ENCODE assay signal across 8 cellular contexts in the genomic region with DNA sequence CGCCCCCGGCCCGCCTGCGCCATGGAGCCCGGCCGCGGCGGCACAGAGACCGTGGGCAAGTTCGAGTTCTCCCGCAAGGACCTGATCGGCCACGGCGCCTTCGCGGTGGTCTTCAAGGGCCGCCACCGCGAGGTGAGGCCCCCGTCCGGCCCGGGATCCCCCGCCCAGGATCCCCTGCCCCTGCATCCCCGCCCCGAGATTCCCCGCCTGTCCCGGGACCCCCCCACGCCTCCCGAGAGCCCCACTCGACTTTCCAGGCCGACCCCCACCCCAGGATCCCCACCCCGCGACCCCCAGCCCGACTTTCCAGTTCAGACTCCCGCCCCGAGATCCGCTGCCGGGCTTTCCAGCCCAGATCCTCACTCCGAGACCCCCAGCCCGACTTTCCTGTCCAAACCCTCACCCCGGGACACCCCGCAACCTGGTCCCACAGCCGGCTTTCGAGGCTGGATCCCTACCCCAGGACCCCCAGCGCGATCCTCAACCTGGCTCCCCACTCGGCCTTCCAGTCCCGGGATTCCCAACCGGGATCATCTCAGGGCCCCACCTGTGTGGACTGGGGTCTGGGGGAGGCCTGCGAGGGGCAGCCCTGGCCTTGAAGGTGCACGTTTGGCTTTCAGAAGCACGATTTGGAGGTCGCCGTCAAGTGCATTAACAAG.
DNase-seq lines count a peak whose midpoint lies in the region; ATAC-seq and TF ChIP-seq lines count a peak whose summit lies in the region.

No MANE protein-coding gene starts in this region.

- H3K36me3 ChIP-seq in OCI-LY3 (replicated peaks; ENCODE audit: low read depth, low read length), result peaks cover 10% of the 10 kb centered on the region
- H3K36me3 ChIP-seq in effector memory CD4-positive, alpha-beta T cell (ENCODE audit: control insufficient read depth, insufficient read depth, low read length), result no peaks in the 10 kb centered on the region
- peaks cover 0 to 4% of the 10 kb centered on the region in 2 donors for H3K36me3 ChIP-seq in muscle layer of duodenum (ENCODE audit: control insufficient read depth in 1 of 2, insufficient read depth in 2 of 2, low read length in 2 of 2)

- H3K79me2 ChIP-seq in OCI-LY3 (ENCODE audit: low read length), result peaks cover 10% of the 10 kb centered on the region

- H3K9me3 ChIP-seq in OCI-LY3 (ENCODE audit: insufficient read depth, low read length) (no peaks in the 10 kb centered on the region), muscle layer of duodenum (ENCODE audit: control insufficient read depth in 1 of 2, low read length in 2 of 2) (no peaks in the 10 kb centered on the region)
- H3K9me3 ChIP-seq in effector memory CD4-positive, alpha-beta T cell (ENCODE audit: control insufficient read depth, low read length), result no peaks in the 10 kb centered on the region

- TF ChIP-seq CTCF in OCI-LY3 (IDR thresholded peaks at IDR 0.05; ENCODE audit: low read depth, low read length), result no peak

- H3K4me3 ChIP-seq in OCI-LY3 (ENCODE audit: low read length), result peak overlapping the region; percentile 99
- H3K4me3 ChIP-seq in effector memory CD4-positive, alpha-beta T cell (ENCODE audit: insufficient read depth, low read depth, low read length, poor library complexity, severe bottlenecking), result peak overlapping the region; percentile 75
- H3K4me3 ChIP-seq in muscle layer of duodenum (ENCODE audit: low read depth in 1 of 2, low read length in 2 of 2), result peak overlapping the region; percentile 67 to 85

- H3K4me1 ChIP-seq in OCI-LY3 (ENCODE audit: low read length) (peaks cover 11% of the 10 kb centered on the region), muscle layer of duodenum (ENCODE audit: control insufficient read depth in 1 of 2, insufficient read depth in 2 of 2, low read length in 2 of 2) (peaks cover 10 to 28% of the 10 kb centered on the region in 2 donors)
- H3K4me1 ChIP-seq in effector memory CD4-positive, alpha-beta T cell (ENCODE audit: control insufficient read depth, insufficient read depth, low read length, poor library complexity, severe bottlenecking), result peaks cover 19% of the 10 kb centered on the region

- no peak for ATAC-seq in GM19324 (IDR thresholded peaks at IDR 0.05; ENCODE audit: low FRiP score, unreplicated experiment)

- DNase-seq in NCI-H748 (lab: John Stamatoyannopoulos, UW; ENCODE audit: unreplicated experiment) (peak; percentile 36), NCI-H748 treated with DMSO at 0.1 percent for 48 hours (lab: John Stamatoyannopoulos, UW) (no peak), RKO (ENCODE audit: low spot score) (no peak), COLO829 (ENCODE audit: low spot score) (no peak)
- DNase-seq in effector memory CD4-positive, alpha-beta T cell, result no peak

- peak overlapping the region; percentile 88 for H3K9ac ChIP-seq in OCI-LY3 (ENCODE audit: low read length)

- peak overlapping the region; percentile 100 for H3K4me2 ChIP-seq in OCI-LY3 (ENCODE audit: low read length)

- H3K27me3 ChIP-seq in OCI-LY3 (ENCODE audit: low read depth, low read length) (no peaks in the 10 kb centered on the region), muscle layer of duodenum (ENCODE audit: low read depth, low read length) (no peaks in the 10 kb centered on the region)
- H3K27me3 ChIP-seq in effector memory CD4-positive, alpha-beta T cell (replicated peaks; ENCODE audit: control insufficient read depth, insufficient read depth, low read length, poor library complexity, severe bottlenecking), result no peaks in the 10 kb centered on the region

- peaks cover 23% of the 10 kb centered on the region for H4K20me1 ChIP-seq in OCI-LY3 (ENCODE audit: insufficient read depth, low read length)

- H3K27ac ChIP-seq in OCI-LY3 (ENCODE audit: low read length), result no peak overlapping the region
- H3K27ac ChIP-seq in effector memory CD4-positive, alpha-beta T cell (ENCODE audit: insufficient read depth, low read length, poor library complexity, severe bottlenecking), result peak overlapping the region; percentile 63
- peak overlapping the region; percentile 72 for H3K27ac ChIP-seq in muscle layer of duodenum (ENCODE audit: low read length)

- no peak overlapping the region for H2AFZ ChIP-seq in OCI-LY3 (ENCODE audit: low read depth, low read length)
